In the genomic region with DNA sequence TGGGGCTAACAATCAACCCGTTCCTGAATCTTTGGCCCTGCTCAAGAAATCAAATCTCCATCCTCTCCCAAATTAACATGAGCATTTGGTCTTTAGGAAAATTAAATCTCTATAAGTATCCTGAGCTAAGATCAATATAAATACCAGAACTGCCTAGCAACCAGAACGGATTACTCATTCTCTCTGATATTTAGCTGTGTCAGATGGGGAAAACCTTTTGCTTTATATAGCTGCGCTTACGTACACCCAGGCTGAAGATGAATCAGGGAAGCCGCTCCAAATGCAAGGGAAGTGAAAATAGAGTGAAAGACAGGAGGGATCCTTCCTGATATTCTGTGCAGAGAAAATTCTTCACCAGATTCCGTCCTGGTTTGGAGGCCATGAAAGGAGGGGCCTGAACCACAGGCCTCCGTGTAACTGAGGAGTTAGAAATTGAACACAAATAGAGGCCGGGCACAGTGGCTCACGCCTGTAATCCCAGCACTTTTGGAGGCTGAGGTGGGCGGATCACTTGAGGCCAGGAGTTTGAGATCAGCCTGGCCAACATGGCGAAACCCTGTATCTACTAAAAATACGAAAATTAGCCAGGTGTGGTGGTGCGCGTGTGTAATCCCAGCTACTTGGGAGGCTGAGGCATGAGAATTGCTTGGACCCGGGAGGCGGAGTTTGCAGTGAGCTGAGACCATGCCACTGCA, we compare ENCODE assay signal across 1 cellular context.
TF ChIP-seq lines count a peak whose summit lies in the region.

No MANE protein-coding gene starts in this region.

TF ChIP-seq in SK-N-SH, 30 proteins besides CTCF, POLR2A, EP300 and RAD21 (continued from another document):
- TF ChIP-seq, protein P1, sequence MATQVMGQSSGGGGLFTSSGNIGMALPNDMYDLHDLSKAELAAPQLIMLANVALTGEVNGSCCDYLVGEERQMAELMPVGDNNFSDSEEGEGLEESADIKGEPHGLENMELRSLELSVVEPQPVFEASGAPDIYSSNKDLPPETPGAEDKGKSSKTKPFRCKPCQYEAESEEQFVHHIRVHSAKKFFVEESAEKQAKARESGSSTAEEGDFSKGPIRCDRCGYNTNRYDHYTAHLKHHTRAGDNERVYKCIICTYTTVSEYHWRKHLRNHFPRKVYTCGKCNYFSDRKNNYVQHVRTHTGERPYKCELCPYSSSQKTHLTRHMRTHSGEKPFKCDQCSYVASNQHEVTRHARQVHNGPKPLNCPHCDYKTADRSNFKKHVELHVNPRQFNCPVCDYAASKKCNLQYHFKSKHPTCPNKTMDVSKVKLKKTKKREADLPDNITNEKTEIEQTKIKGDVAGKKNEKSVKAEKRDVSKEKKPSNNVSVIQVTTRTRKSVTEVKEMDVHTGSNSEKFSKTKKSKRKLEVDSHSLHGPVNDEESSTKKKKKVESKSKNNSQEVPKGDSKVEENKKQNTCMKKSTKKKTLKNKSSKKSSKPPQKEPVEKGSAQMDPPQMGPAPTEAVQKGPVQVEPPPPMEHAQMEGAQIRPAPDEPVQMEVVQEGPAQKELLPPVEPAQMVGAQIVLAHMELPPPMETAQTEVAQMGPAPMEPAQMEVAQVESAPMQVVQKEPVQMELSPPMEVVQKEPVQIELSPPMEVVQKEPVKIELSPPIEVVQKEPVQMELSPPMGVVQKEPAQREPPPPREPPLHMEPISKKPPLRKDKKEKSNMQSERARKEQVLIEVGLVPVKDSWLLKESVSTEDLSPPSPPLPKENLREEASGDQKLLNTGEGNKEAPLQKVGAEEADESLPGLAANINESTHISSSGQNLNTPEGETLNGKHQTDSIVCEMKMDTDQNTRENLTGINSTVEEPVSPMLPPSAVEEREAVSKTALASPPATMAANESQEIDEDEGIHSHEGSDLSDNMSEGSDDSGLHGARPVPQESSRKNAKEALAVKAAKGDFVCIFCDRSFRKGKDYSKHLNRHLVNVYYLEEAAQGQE (IDR thresholded peaks at IDR 0.05; ENCODE audit: low read depth, low read length): no peak
- no peak for TF ChIP-seq TAF1 (IDR thresholded peaks at IDR 0.05; ENCODE audit: borderline replicate concordance, low read depth, low read length)
